In genomic region chr16:84629580-84629979, GRCh38 we compare ENCODE assay signal across 18 cellular contexts. TPM values are rescaled to one million over a fixed set of nuclear protein-coding genes. Genes with fewer than 3 reads are reported as not detected.
DNase-seq lines count a peak whose midpoint lies in the region; ATAC-seq and TF ChIP-seq lines count a peak whose summit lies in the region.
"Had no signal": no experiment of that assay in that cellular context is flagged by ENCODE, and none has a peak within 500 bp of the region (broad histone marks: within the 10 kb centered on the region; RNA-seq: fewer than 3 reads in every experiment).

No MANE protein-coding gene starts in this region.

- 85 to 95% methylated on average over 6 to 10 of the region's 10 CpGs for WGBS in endodermal cell (ENCODE audit: insufficient coverage in 1 of 2, insufficient read length in 1 of 2), 2 experiments

- H3K9me3 ChIP-seq in NT2/D1 (ENCODE audit: insufficient read depth, low read length) (no peaks in the 10 kb centered on the region), endodermal cell (ENCODE audit: control insufficient read depth, low read length) (no peaks in the 10 kb centered on the region), mucosa of descending colon (no peaks in the 10 kb centered on the region)

- H3K4me3 Mint-ChIP-seq in stimulated activated naive CD8-positive, alpha-beta T cell treated with anti-CD3 and anti-CD28 coated beads, Interleukin-15, amount 100 ng/mL, for 72 hours, result no peak overlapping the region
- no peak overlapping the region for H3K4me3 Mint-ChIP-seq in endodermal cell
- H3K4me3 Mint-ChIP-seq: B cell had no signal

- H3K27me3 ChIP-seq in NT2/D1 (ENCODE audit: insufficient read depth, insufficient read length) (no peaks in the 10 kb centered on the region), endodermal cell (ENCODE audit: control insufficient read depth, insufficient read depth, low read length, poor library complexity, severe bottlenecking) (no peaks in the 10 kb centered on the region)

- H3K36me3 ChIP-seq in NT2/D1 (ENCODE audit: insufficient read depth, insufficient read length, low read length), result no peaks in the 10 kb centered on the region
- no peaks in the 10 kb centered on the region for H3K36me3 ChIP-seq in endodermal cell (ENCODE audit: control insufficient read depth, insufficient read depth, low read length)
- H3K36me3 ChIP-seq in mucosa of descending colon (ENCODE audit: low read depth), result no peaks in the 10 kb centered on the region

- CTCF ChIA-PET in RWPE1 (lab: Yijun Ruan, JAX), result interaction anchor here (0.6 kb wide), 1 partner anchor 38 kb away, joined by 3 read pairs; no protein-coding TSS in a partner anchor

- DNase-seq in stimulated activated naive CD8-positive, alpha-beta T cell treated with anti-CD3 and anti-CD28 coated beads, Interleukin-15, Interleukin-2, amounts not matched to agents 100 U/mL and 50 U/mL, for 24 hours, result no peak
- DNase-seq in stimulated activated naive CD8-positive, alpha-beta T cell treated with anti-CD3 and anti-CD28 coated beads, Interleukin-15, amount 100 ng/mL, for 72 hours, result no peak
- DNase-seq in NT2/D1 (ENCODE audit: low read depth, low spot score), result no peak
- peak; percentile 57 for DNase-seq in endodermal cell
- no peak for DNase-seq in mucosa of descending colon
- no peak for DNase-seq in NCI-H1930 (lab: John Stamatoyannopoulos, UW)
- no peak for DNase-seq in RWPE1 (ENCODE audit: low spot score)
- DNase-seq: CD8-positive, alpha-beta memory T cell; DMS79; KBM-7; NCI-H1436; NCI-H2029 treated with DMSO at 0.1 percent for 48 hours; NCI-H510A treated with DMSO at 0.1 percent for 48 hours; NCI-H82; SHP77 had no signal

- H3K4me1 Mint-ChIP-seq in stimulated activated naive CD8-positive, alpha-beta T cell treated with anti-CD3 and anti-CD28 coated beads, Interleukin-15, amount 100 ng/mL, for 72 hours, result peaks cover 39% of the 10 kb centered on the region
- H3K4me1 Mint-ChIP-seq in endodermal cell, result no peaks in the 10 kb centered on the region

- TF ChIP-seq CTCF in endodermal cell (conservative IDR thresholded peaks at IDR 0.05) (no peak), mucosa of descending colon (IDR thresholded peaks at IDR 0.05) (no peak), RWPE1 (conservative IDR thresholded peaks at IDR 0.05; ENCODE audit: low read depth) (no peak)

- ATAC-seq in stimulated activated naive CD8-positive, alpha-beta T cell treated with anti-CD3 and anti-CD28 coated beads, Interleukin-15, Interleukin-2, amounts not matched to agents 100 U/mL and 50 U/mL, for 24 hours, result peak; percentile 12
- no peak for ATAC-seq in stimulated activated naive CD8-positive, alpha-beta T cell treated with anti-CD3 and anti-CD28 coated beads, Interleukin-15, amount 100 ng/mL, for 72 hours
- no peak for ATAC-seq in mucosa of descending colon
- ATAC-seq: HCT116, SK-N-SH treated with all-trans-retinoic acid at 6 μM for 48 hours had no signal

- POLR2A ChIA-PET in RWPE1 (lab: Yijun Ruan, JAX; ENCODE audit: low non-redundant PET), result no interaction called here

- H3K9me3 Mint-ChIP-seq in stimulated activated naive CD8-positive, alpha-beta T cell treated with anti-CD3 and anti-CD28 coated beads, Interleukin-15, amount 100 ng/mL, for 72 hours, result no peaks in the 10 kb centered on the region
- no peaks in the 10 kb centered on the region for H3K9me3 Mint-ChIP-seq in endodermal cell
- H3K9me3 Mint-ChIP-seq: CD8-positive, alpha-beta memory T cell had no signal

- peak overlapping the region; percentile 8 for H3K9ac ChIP-seq in NT2/D1 (ENCODE audit: insufficient read length, low read depth)
- no peak overlapping the region for H3K9ac ChIP-seq in endodermal cell (ENCODE audit: extremely low read depth, low read length, poor library complexity, severe bottlenecking)

- intact Hi-C loops in mucosa of descending colon (cut with DNase I, micrococcal nuclease), result loop anchor here (5.0 to 10.0 kb wide), 2 partner anchors 95 to 107 kb away; no protein-coding TSS in a partner anchor

- no peaks in the 10 kb centered on the region for H3K36me3 Mint-ChIP-seq in endodermal cell (ENCODE audit: low read depth)
- H3K36me3 Mint-ChIP-seq: CD8-positive, alpha-beta memory T cell had no signal

- H3K27ac ChIP-seq in endodermal cell (ENCODE audit: low read depth, low read length), result no peak overlapping the region
- no peak overlapping the region for H3K27ac ChIP-seq in RWPE1

- H3K4me1 ChIP-seq in NT2/D1 (ENCODE audit: insufficient read depth, insufficient read length) (no peaks in the 10 kb centered on the region), endodermal cell (ENCODE audit: control insufficient read depth, insufficient read depth, low read length) (no peaks in the 10 kb centered on the region), mucosa of descending colon (ENCODE audit: low read depth) (no peaks in the 10 kb centered on the region)

- H3K27me3 Mint-ChIP-seq in stimulated activated naive CD8-positive, alpha-beta T cell treated with anti-CD3 and anti-CD28 coated beads, Interleukin-15, amount 100 ng/mL, for 72 hours, result peaks cover 25% of the 10 kb centered on the region
- H3K27me3 Mint-ChIP-seq in endodermal cell (ENCODE audit: insufficient read depth), result no peaks in the 10 kb centered on the region
- H3K27me3 Mint-ChIP-seq: B cell had no signal

- no peak overlapping the region for H3K27ac Mint-ChIP-seq in stimulated activated naive CD8-positive, alpha-beta T cell treated with anti-CD3 and anti-CD28 coated beads, Interleukin-15, amount 100 ng/mL, for 72 hours
- H3K27ac Mint-ChIP-seq in endodermal cell, result no peak overlapping the region
- H3K27ac Mint-ChIP-seq: B cell had no signal

- H3K4me3 ChIP-seq in NT2/D1 (ENCODE audit: insufficient read length, low read depth), result no peak overlapping the region
- no peak overlapping the region for H3K4me3 ChIP-seq in endodermal cell (ENCODE audit: low read length)
- no peak overlapping the region for H3K4me3 ChIP-seq in mucosa of descending colon

RNA-seq across cellular contexts. Expression of gene COTL1, which starts 11.7 kb away (rescaled TPM):
- total RNA-seq in endodermal cell (10 to 100 TPM; 33.4 to 34.9 TPM), mucosa of descending colon (100 to 1,000 TPM in 1 of 3 donors, 10 to 100 TPM in 2; 52.8 to 120 (median 56.8) TPM)
- polyA plus RNA-seq in endodermal cell (2013, experiment 1 of 2), result 191 TPM
- polyA plus RNA-seq in endodermal cell (2013, experiment 2 of 2), result 190 TPM

RNA-seq across cellular contexts. Expression of gene KLHL36, which starts 18.7 kb away (rescaled TPM):
- 10 to 100 TPM; 44.2 to 59.2 TPM for total RNA-seq in endodermal cell
- polyA plus RNA-seq in endodermal cell (2013, experiment 1 of 2), result 20.7 TPM
- 21.3 TPM for polyA plus RNA-seq in endodermal cell (2013, experiment 2 of 2)
- 10 to 100 TPM; 47.5 to 60.3 (median 59.2) TPM for total RNA-seq in mucosa of descending colon
